9 cellular contexts compared by ENCODE assay signal in genomic region chr7:154699421-154699820, GRCh38.
"Had no signal": no experiment of that assay in that cellular context is flagged by ENCODE, and none has a peak within 500 bp of the region (broad histone marks: within the 10 kb centered on the region; RNA-seq: fewer than 3 reads in every experiment).

No MANE protein-coding gene starts in this region.

- ATAC-seq: foreskin keratinocyte; psoas muscle; stimulated activated effector memory CD8-positive, alpha-beta T cell treated with anti-CD3 and anti-CD28 coated beads, Interleukin-12 subunit alpha, Interleukin-12 subunit beta, amount 100 ng/mL, for 72 hours had no signal

- DNase-seq: central memory CD4-positive, alpha-beta T cell; effector CD4-positive, alpha-beta T cell; foreskin keratinocyte; left ventricle myocardium inferior; psoas muscle; sigmoid colon; T-helper 9 cell; transverse colon had no signal
